Comparison of ENCODE assay signal across 24 cellular contexts in the genomic region with DNA sequence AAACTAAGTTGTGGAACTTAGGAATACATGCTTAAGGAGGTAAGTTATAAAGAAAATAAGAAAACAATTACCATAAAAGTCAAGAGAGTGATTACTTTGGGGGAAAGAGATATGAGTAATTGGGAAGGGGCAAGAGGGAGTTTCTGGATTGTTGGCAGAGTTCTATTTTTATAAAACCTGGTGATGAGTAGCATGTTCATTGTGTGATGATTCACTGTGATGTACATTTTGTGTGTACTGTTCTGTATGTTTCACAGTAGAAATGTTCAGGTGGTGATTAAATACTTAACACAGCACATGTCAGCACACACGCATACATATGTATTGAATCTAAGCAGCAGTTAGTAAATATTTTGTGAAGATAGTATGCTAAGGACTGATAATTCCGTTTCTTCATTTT. TPM values are rescaled to one million over a fixed set of nuclear protein-coding genes. Genes with fewer than 3 reads are reported as not detected.
DNase-seq lines count a peak whose midpoint lies in the region; ATAC-seq, FAIRE-seq and TF ChIP-seq lines count a peak whose summit lies in the region.
"Had no signal": no experiment of that assay in that cellular context is flagged by ENCODE, and none has a peak within 500 bp of the region (broad histone marks: within the 10 kb centered on the region; RNA-seq: fewer than 3 reads in every experiment).

No MANE protein-coding gene starts in this region.

- H4K8ac ChIP-seq in IMR-90 (ENCODE audit: low read depth in 2 of 2, low read length in 2 of 2) = no peak overlapping the region

- no peaks in the 10 kb centered on the region for H3K9me3 Mint-ChIP-seq in astrocyte (ENCODE audit: unreplicated experiment)
- peaks cover 0 to 22% (median 5%) of the 10 kb centered on the region in 9 donors for H3K9me3 Mint-ChIP-seq in naive thymus-derived CD8-positive, alpha-beta T cell

- no peak for TF ChIP-seq CTCF in IMR-90 (conservative IDR thresholded peaks at IDR 0.05; ENCODE audit: low read depth, low read length)
- TF ChIP-seq CTCF in astrocyte (IDR thresholded peaks at IDR 0.05; ENCODE audit: insufficient read depth, low read depth, low read length) = no peak
- TF ChIP-seq CTCF in keratinocyte (optimal IDR thresholded peaks at IDR 0.05 in 1 of 3, IDR thresholded peaks at IDR 0.05 in 1 of 3, conservative IDR thresholded peaks at IDR 0.05 in 1 of 3; ENCODE audit: extremely low read depth in 1 of 3, insufficient read depth in 2 of 3, low read length in 3 of 3) = no peak
- no peak for TF ChIP-seq CTCF in omental fat pad (IDR thresholded peaks at IDR 0.05)

- intact Hi-C loops in IMR-90 (cut with micrococcal nuclease) = no loop called here

- no peak overlapping the region for H3K23ac ChIP-seq in IMR-90 (ENCODE audit: low read depth, low read length)

- H2BK15ac ChIP-seq in IMR-90 (ENCODE audit: low read depth, low read length) = no peak overlapping the region

- H2AK9ac ChIP-seq in IMR-90 (replicated peaks; ENCODE audit: low read depth, low read length, poor library complexity) = no peak overlapping the region

- no peaks in the 10 kb centered on the region; a peak in 1 of 4 replicates for H3K79me1 ChIP-seq in IMR-90 (ENCODE audit: low read depth in 1 of 2, low read length in 2 of 2)

- CTCF ChIA-PET in IMR-90 (lab: Yijun Ruan, JAX) = no interaction called here

- DNase-seq in HCEC 1CT (peak; percentile 5), IMR-90 (peak; percentile 27), astrocyte (ENCODE audit: low read depth) (no peak), keratinocyte (ENCODE audit: low read depth, low spot score) (no peak), DMS53 treated with DMSO at 0.1 percent for 48 hours (lab: John Stamatoyannopoulos, UW; ENCODE audit: unreplicated experiment) (no peak), omental fat pad (ENCODE audit: low spot score) (no peak)
- no peak for DNase-seq in naive thymus-derived CD8-positive, alpha-beta T cell
- DNase-seq: C1 segment of cervical spinal cord; CD4-positive, alpha-beta memory T cell; COR-L47; DMS53; GDM1; KG1; MM.1S; NCI-H1694; NCI-H2029 treated with DMSO at 0.1 percent for 48 hours; NCI-H446 treated with DMSO at 0.1 percent for 48 hours; NCI-H526; SHP77 had no signal

- H4K20me1 ChIP-seq in IMR-90 (ENCODE audit: insufficient read depth, low read length) (no peaks in the 10 kb centered on the region), astrocyte (ENCODE audit: insufficient read depth, low read length) (no peaks in the 10 kb centered on the region), keratinocyte (ENCODE audit: control insufficient read depth, extremely low read depth, insufficient read depth, low read length) (no peaks in the 10 kb centered on the region)

- H3K27ac ChIP-seq in IMR-90 (ENCODE audit: insufficient read depth, low read length) (no peak overlapping the region), astrocyte (ENCODE audit: low read depth, low read length) (no peak overlapping the region), keratinocyte (ENCODE audit: control insufficient read depth, insufficient read depth, low read length) (peak overlapping the region; percentile 19)
- H3K27ac ChIP-seq: RWPE1 had no signal

- no peak overlapping the region for H3K27ac Mint-ChIP-seq in astrocyte (ENCODE audit: unreplicated experiment)
- H3K27ac Mint-ChIP-seq in naive thymus-derived CD8-positive, alpha-beta T cell = no peak overlapping the region
- H3K27ac Mint-ChIP-seq: CD4-positive, alpha-beta memory T cell had no signal

- in situ Hi-C loops in IMR-90 (cut with MboI; ENCODE audit: low sequenced_read_pairs) = no loop called here

- no peak overlapping the region for H4K5ac ChIP-seq in IMR-90 (ENCODE audit: low read depth, low read length)

- dilution Hi-C loops in IMR-90 (cut with HindIII; ENCODE audit: low sequenced_read_pairs, unreplicated experiment) (no loop called here), keratinocyte (cut with MboI; ENCODE audit: extremely low pct_ligation_motif_present, low sequenced_read_pairs) (no loop called here)

- H2BK5ac ChIP-seq in IMR-90 (ENCODE audit: low read depth, low read length, poor library complexity, severe bottlenecking) = no peak overlapping the region

- ATAC-seq in IMR-90 (ENCODE audit: low read depth) = no peak
- no peak for ATAC-seq in omental fat pad (ENCODE audit: low FRiP score)
- ATAC-seq in naive thymus-derived CD8-positive, alpha-beta T cell = no peak

- H3K79me2 ChIP-seq in astrocyte (ENCODE audit: insufficient read depth, low read length) (no peaks in the 10 kb centered on the region), keratinocyte (ENCODE audit: control insufficient read depth, insufficient read depth, low read length) (no peaks in the 10 kb centered on the region)

- POLR2A ChIA-PET in IMR-90 (lab: Charles Lee; ENCODE audit: unreplicated experiment) = no interaction called here
- POLR2A ChIA-PET in naive thymus-derived CD8-positive, alpha-beta T cell (lab: Charles Lee) = interaction anchor here (0.6 kb wide), 1 partner anchor 307 kb away, joined by 3 read pairs; no protein-coding TSS in a partner anchor

- H3K36me3 Mint-ChIP-seq in astrocyte (ENCODE audit: low read depth, unreplicated experiment) = peaks cover 33% of the 10 kb centered on the region
- peaks cover 24 to 33% (median 28%) of the 10 kb centered on the region in 3 donors for H3K36me3 Mint-ChIP-seq in naive thymus-derived CD8-positive, alpha-beta T cell

- no peak overlapping the region for H4K91ac ChIP-seq in IMR-90 (ENCODE audit: insufficient read depth, low read depth, low read length)

- H3K4me3 ChIP-seq in IMR-90 (ENCODE audit: insufficient read depth, low read depth, low read length) (no peak overlapping the region), astrocyte (ENCODE audit: insufficient read depth, low read depth, low read length) (no peak overlapping the region), keratinocyte (ENCODE audit: control insufficient read depth in 2 of 3, extremely low read depth in 1 of 3, insufficient read depth in 2 of 3, low read depth in 1 of 3, low read length in 3 of 3) (no peak overlapping the region)

- no peak for TF ChIP-seq POLR2A in IMR-90 (IDR thresholded peaks at IDR 0.05; ENCODE audit: low read depth, low read length)

- H3K4me3 Mint-ChIP-seq in astrocyte (ENCODE audit: unreplicated experiment) = no peak overlapping the region
- no peak overlapping the region for H3K4me3 Mint-ChIP-seq in naive thymus-derived CD8-positive, alpha-beta T cell
- H3K4me3 Mint-ChIP-seq: CD4-positive, alpha-beta memory T cell had no signal

- no CpG with 5 or more reads among the region's 2 CpGs for whole genome bisulfite sequencing in IMR-90 (ENCODE audit: extremely low coverage in 2 of 2, insufficient read length in 1 of 2), 2 experiments

- H3K27me3 ChIP-seq in IMR-90 (ENCODE audit: control insufficient read depth, insufficient read depth, low read length) = no peaks in the 10 kb centered on the region
- H3K27me3 ChIP-seq in astrocyte (ENCODE audit: insufficient read depth, low read length) = no peaks in the 10 kb centered on the region
- H3K27me3 ChIP-seq in keratinocyte (ENCODE audit: control insufficient read depth, extremely low read depth, insufficient read depth, low read length) = no peaks in the 10 kb centered on the region

- no TSS peak for BruUV-seq in IMR-90 (replicated peaks; lab: Mats Ljungman, UMichigan)

- H3K36me3 ChIP-seq in IMR-90 (ENCODE audit: control insufficient read depth, insufficient read depth, low read length) = peaks cover 7% of the 10 kb centered on the region
- H3K36me3 ChIP-seq in astrocyte (ENCODE audit: insufficient read depth, low read length) = peaks cover 4% of the 10 kb centered on the region
- peaks cover 4 to 9% of the 10 kb centered on the region in 2 experiments for H3K36me3 ChIP-seq in keratinocyte (ENCODE audit: control insufficient read depth in 2 of 2, extremely low read depth in 1 of 2, insufficient read depth in 2 of 2, low read length in 2 of 2)

- H3K4me1 ChIP-seq in IMR-90 (ENCODE audit: control insufficient read depth, insufficient read depth, low read length) (no peaks in the 10 kb centered on the region; the same call in 1 of the 2 replicates), astrocyte (ENCODE audit: insufficient read depth, low read length) (peaks cover 7% of the 10 kb centered on the region), keratinocyte (ENCODE audit: control insufficient read depth, extremely low read depth, insufficient read depth, low read length) (peaks cover 26% of the 10 kb centered on the region)

- no peak overlapping the region for H3K56ac ChIP-seq in IMR-90 (ENCODE audit: extremely low read depth, insufficient read depth, low read length)

- no peak overlapping the region for H3K18ac ChIP-seq in IMR-90 (ENCODE audit: low read depth, low read length)

- TF ChIP-seq RAD21 in IMR-90 (IDR thresholded peaks at IDR 0.05; ENCODE audit: low read length) = no peak

- FAIRE-seq in astrocyte (lab: Jason Lieb, UNC) (peak; percentile 17), keratinocyte (lab: Jason Lieb, UNC) (no peak)
- FAIRE-seq: GM12891 had no signal

- H3K4me1 Mint-ChIP-seq in astrocyte (ENCODE audit: low read depth, unreplicated experiment) = peaks cover 6% of the 10 kb centered on the region
- H3K4me1 Mint-ChIP-seq in naive thymus-derived CD8-positive, alpha-beta T cell = peaks cover 5 to 16% (median 13%) of the 10 kb centered on the region in 4 donors

- no peak overlapping the region for H3K4me2 ChIP-seq in IMR-90 (ENCODE audit: low read depth, low read length)
- no peak overlapping the region for H3K4me2 ChIP-seq in astrocyte (ENCODE audit: low read length)
- no peak overlapping the region for H3K4me2 ChIP-seq in keratinocyte (ENCODE audit: control insufficient read depth, extremely low read depth, insufficient read depth, low read depth, low read length)

- no peak overlapping the region for H3K14ac ChIP-seq in IMR-90 (replicated peaks; ENCODE audit: low read depth, low read length)

- H2BK20ac ChIP-seq in IMR-90 (ENCODE audit: low read depth, low read length) = no peak overlapping the region

- no peak overlapping the region for H2AK5ac ChIP-seq in IMR-90 (ENCODE audit: low read depth, low read length)

- H3K9ac ChIP-seq in IMR-90 (ENCODE audit: low read depth, low read length) = no peak overlapping the region
- no peak overlapping the region for H3K9ac ChIP-seq in astrocyte (ENCODE audit: low read length)
- H3K9ac ChIP-seq in keratinocyte (ENCODE audit: control insufficient read depth, extremely low read depth, insufficient read depth, low read length) = no peak overlapping the region

- H3K9me1 ChIP-seq in IMR-90 (ENCODE audit: insufficient read depth, low read length) (0 out of 2 replicates have a peak, but pooled peaks cover 5% of the 10 kb centered on the region), keratinocyte (ENCODE audit: control insufficient read depth, extremely low read depth, insufficient read depth, low read length) (no peaks in the 10 kb centered on the region)

- H3K4ac ChIP-seq in IMR-90 (ENCODE audit: low read depth, low read length) = no peak overlapping the region

- H3K27me3 Mint-ChIP-seq in astrocyte (ENCODE audit: low read depth, unreplicated experiment) = no peaks in the 10 kb centered on the region
- no peaks in the 10 kb centered on the region for H3K27me3 Mint-ChIP-seq in naive thymus-derived CD8-positive, alpha-beta T cell
- H3K27me3 Mint-ChIP-seq: CD4-positive, alpha-beta memory T cell had no signal

- H3K9me3 ChIP-seq in IMR-90 (ENCODE audit: control insufficient read depth, insufficient read depth, low read length) (0 out of 2 replicates have a peak, but pooled peaks cover 2% of the 10 kb centered on the region), astrocyte (ENCODE audit: insufficient read depth, low read depth, low read length) (no peaks in the 10 kb centered on the region), keratinocyte (ENCODE audit: control insufficient read depth, low read depth, low read length) (no peaks in the 10 kb centered on the region)

- no peak overlapping the region for H2AFZ ChIP-seq in IMR-90 (replicated peaks; ENCODE audit: low read length, poor library complexity)
- H2AFZ ChIP-seq in astrocyte (ENCODE audit: low read depth, low read length) = no peak overlapping the region
- no peak overlapping the region for H2AFZ ChIP-seq in keratinocyte (ENCODE audit: control insufficient read depth, low read length)

- no peak overlapping the region for H2BK120ac ChIP-seq in IMR-90 (ENCODE audit: low read depth, low read length)

RNA-seq across cellular contexts. Expression of a gene that starts 9.7 kb away (rescaled TPM):
- total RNA-seq in IMR-90 (2012; rRNA removed) (not detected in 2 replicates), astrocyte (0.09 TPM in 1 of 2 replicates, not detected in the other), omental fat pad (not detected)
- polyA plus RNA-seq in IMR-90 (2012; rRNA removed) (not detected in 2 replicates), keratinocyte (0.05 TPM in 2 of 3 replicates, not detected in the other)
- polyA plus RNA-seq in IMR-90 (2012; cell fraction: cytosol; rRNA removed) = not detected in 2 replicates
- 0.06 and 0.11 TPM in 2 replicates for polyA plus RNA-seq in IMR-90 (2012; cell fraction: nucleus; rRNA removed; ENCODE audit: low replicate concordance)
- not detected for polyA plus RNA-seq in keratinocyte (2011; ENCODE audit: low read depth)
- polyA plus RNA-seq in keratinocyte (2011; cell fraction: cytosol; rRNA removed) = not detected in 2 replicates
- 0.13 and 0.32 TPM in 2 replicates for polyA plus RNA-seq in keratinocyte (2011; cell fraction: nucleus; rRNA removed)
- 0.06 TPM in 1 of 2 replicates, not detected in the other for polyA plus RNA-seq in keratinocyte (2012; ENCODE audit: low replicate concordance)
- polyA minus RNA-seq in keratinocyte = 0.73 to 0.80 TPM in 2 of 3 replicates, not detected in the other
- not detected for polyA minus RNA-seq in keratinocyte (2011; cell fraction: cytosol; rRNA and poly(A)+ RNA removed)
- polyA minus RNA-seq in keratinocyte (2011; cell fraction: nucleus; rRNA and poly(A)+ RNA removed) = 0.53 and 0.93 TPM in 2 replicates
- total RNA-seq in naive thymus-derived CD8-positive, alpha-beta T cell = not detected
- polyA plus RNA-seq in naive thymus-derived CD8-positive, alpha-beta T cell = not detected
- total RNA-seq: A673, H4, SK-MEL-5 had no signal
- polyA plus RNA-seq: CD4-positive, alpha-beta memory T cell had no signal

Comparison
In these comparisons a context has a peak if more than half of its experiments do, and no peak if none do; other contexts are left out.
1. DNase-seq: peak in HCEC 1CT (single experiment) and IMR-90 (single experiment); none in astrocyte (single experiment), keratinocyte (single experiment), DMS53 treated with DMSO at 0.1 percent for 48 hours (single experiment), omental fat pad (single experiment) and naive thymus-derived CD8-positive, alpha-beta T cell (0 of 10).